ENCODE assay signal across 28 cellular contexts in genomic region chr2:216761809-216762208, GRCh38.
"Had no signal": no experiment of that assay in that cellular context is flagged by ENCODE, and none has a peak within 500 bp of the region (broad histone marks: within the 10 kb centered on the region; RNA-seq: fewer than 3 reads in every experiment).

No MANE protein-coding gene starts in this region.

- H3K4me3 ChIP-seq: PC-9 had no signal

- DNase-seq: activated CD4-positive, alpha-beta memory T cell treated with anti-CD3 and anti-CD28 coated beads, Interleukin-2, amount 10 ng/mL, durations not matched to agents 7 days and 5 days; activated CD4-positive, alpha-beta T cell treated with anti-CD3 and anti-CD28 coated beads for 1 hour; activated CD4-positive, alpha-beta T cell treated with anti-CD3 and anti-CD28 coated beads for 48 hours; activated CD4-positive, CD25-positive, alpha-beta regulatory T cell; activated CD8-positive, alpha-beta memory T cell treated with anti-CD3 and anti-CD28 coated beads for 24 hours; activated CD8-positive, alpha-beta memory T cell treated with anti-CD3 and anti-CD28 coated beads, Interleukin-2, amount 10 ng/mL, durations not matched to agents 7 days and 5 days; activated CD8-positive, alpha-beta memory T cell treated with anti-CD3 and anti-CD28 coated beads, Interleukin-2, amount 50 U/mL, for 48 hours; activated effector memory CD4-positive, alpha-beta T cell treated with anti-CD3 and anti-CD28 coated beads, Interleukin-2, amount 50 U/mL, for 16 hours; activated naive CD4-positive, alpha-beta T cell; activated naive CD4-positive, alpha-beta T cell treated with anti-CD3 and anti-CD28 coated beads, Interleukin-2, amount 50 U/mL, for 16 hours; activated naive CD8-positive, alpha-beta T cell treated with anti-CD3 and anti-CD28 coated beads for 36 hours; activated T-cell treated with anti-CD3 and anti-CD28 coated beads, Interleukin-2, amount 50 U/mL, for 48 hours; amniotic stem cell; aorta; brain microvascular endothelial cell; NCI-H1436 treated with DMSO at 0.1 percent for 48 hours; NCI-H1694 treated with DMSO at 0.1 percent for 48 hours; NCI-H526 treated with DMSO at 0.1 percent for 48 hours; PC-9; SIG-M5; T-helper 1 cell; T1000; WERI-Rb-1 had no signal

- H3K27ac ChIP-seq: brain microvascular endothelial cell, KMS-11, PC-9, RWPE1, WERI-Rb-1 had no signal

- H3K36me3 ChIP-seq: brain microvascular endothelial cell, WERI-Rb-1 had no signal

- H3K9ac ChIP-seq: KMS-11 had no signal

- H3K4me2 ChIP-seq: KMS-11, PC-9 had no signal

- ATAC-seq: activated CD8-positive, alpha-beta memory T cell treated with anti-CD3 and anti-CD28 coated beads, Interleukin-2, amount 10 ng/mL, durations not matched to agents 7 days and 5 days; activated T-helper 17 cell treated with anti-CD3 and anti-CD28 coated beads, Interleukin-2, amount 50 U/mL, for 72 hours; Right ventricle myocardium inferior; SK-N-SH treated with all-trans-retinoic acid at 6 μM for 48 hours had no signal

- H2AFZ ChIP-seq: PC-9 had no signal

- H3K27me3 ChIP-seq: brain microvascular endothelial cell had no signal
